ENCODE assay signal across 8 cellular contexts in the genomic region with DNA sequence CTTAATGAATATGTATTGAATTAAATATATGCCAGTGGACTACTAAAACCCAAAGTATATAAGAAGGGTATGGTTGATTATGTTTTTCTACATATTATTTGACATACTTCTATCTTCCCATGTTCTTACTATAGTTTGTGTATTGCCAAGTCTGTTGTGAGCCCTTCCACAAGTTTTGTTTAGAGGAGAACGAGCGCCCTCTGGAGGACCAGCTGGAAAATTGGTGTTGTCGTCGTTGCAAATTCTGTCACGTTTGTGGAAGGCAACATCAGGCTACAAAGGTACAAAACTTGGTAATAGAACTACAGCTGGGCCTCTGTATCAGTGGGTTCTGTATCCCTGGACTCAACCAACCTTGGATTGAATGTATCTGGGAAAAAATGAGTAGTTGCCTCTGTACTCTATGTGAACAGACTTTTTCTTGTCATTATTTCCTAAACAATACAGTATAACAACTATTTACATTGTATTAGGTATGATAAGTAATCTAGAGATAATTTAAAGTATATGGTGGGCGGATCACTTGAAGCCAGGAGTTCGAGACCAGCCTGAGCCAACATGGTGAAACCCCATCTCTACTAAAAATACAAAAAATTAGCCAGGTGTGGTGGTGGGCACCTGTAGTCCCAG. TPM values are rescaled to one million over a fixed set of nuclear protein-coding genes. Genes with fewer than 3 reads are reported as not detected.
DNase-seq lines count a peak whose midpoint lies in the region; ATAC-seq, FAIRE-seq and TF ChIP-seq lines count a peak whose summit lies in the region.

No MANE protein-coding gene starts in this region.

- H3K4me3 Mint-ChIP-seq in CD4-positive, alpha-beta memory T cell: no peak overlapping the region
- H3K4me3 Mint-ChIP-seq in naive B cell: no peak overlapping the region

- ATAC-seq in naive B cell (ENCODE audit: low read depth in 2 of 2) (peak; percentile 38 to 72), GM18502 (IDR thresholded peaks at IDR 0.05; ENCODE audit: poor library complexity, unreplicated experiment) (no peak)

- H3K9me3 Mint-ChIP-seq in CD4-positive, alpha-beta memory T cell: no peaks in the 10 kb centered on the region
- no peaks in the 10 kb centered on the region for H3K9me3 Mint-ChIP-seq in naive B cell

- H3K9ac ChIP-seq in NT2/D1 (ENCODE audit: insufficient read length, low read depth) (no peak overlapping the region), endothelial cell of umbilical vein (replicated peaks; ENCODE audit: extremely low read depth, insufficient read depth, low read length) (no peak overlapping the region)

- H3K79me2 ChIP-seq in endothelial cell of umbilical vein (ENCODE audit: control insufficient read depth, insufficient read depth, low read length): no peaks in the 10 kb centered on the region

- H3K4me1 Mint-ChIP-seq in CD4-positive, alpha-beta memory T cell: peaks cover 0 to 5% (median 4%) of the 10 kb centered on the region in 4 donors
- peaks cover 0 to 4% (median 0%) of the 10 kb centered on the region in 3 donors for H3K4me1 Mint-ChIP-seq in naive B cell

- no peak for TF ChIP-seq POLR2A in endothelial cell of umbilical vein (IDR thresholded peaks at IDR 0.05; ENCODE audit: low read depth, low read length)

- CTCF ChIA-PET in CD4-positive, alpha-beta memory T cell (lab: Charles Lee; ENCODE audit: partially characterized antibody): interaction anchor here (0.7 to 1.7 kb wide), 25 partner anchors 11 to 527 kb away, joined by 3 to 10 read pairs (median 4); a partner anchor contains a TSS
- CTCF ChIA-PET in endothelial cell of umbilical vein (lab: Charles Lee): interaction anchor here (0.6 to 2.7 kb wide), 26 partner anchors 11 to 290 kb away, joined by 3 to 14 read pairs (median 4); a partner anchor contains a TSS

- no peak overlapping the region for H2AFZ ChIP-seq in endothelial cell of umbilical vein (ENCODE audit: low read depth, low read length)

- H4K20me1 ChIP-seq in endothelial cell of umbilical vein (replicated peaks; ENCODE audit: control insufficient read depth, extremely low read depth, insufficient read depth, low read length): no peaks in the 10 kb centered on the region

- peak; percentile 74 to 76 for TF ChIP-seq CTCF in endothelial cell of umbilical vein (IDR thresholded peaks at IDR 0.05; ENCODE audit: extremely low read depth in 1 of 2, insufficient read depth in 1 of 2, low read depth in 1 of 2, low read length in 2 of 2)

- POLR2A ChIA-PET in CD4-positive, alpha-beta memory T cell (lab: Charles Lee; ENCODE audit: partially characterized antibody): interaction anchor here (0.9 to 1.5 kb wide), 6 partner anchors 44 to 184 kb away, joined by 3 to 6 read pairs (median 4); a partner anchor contains a TSS
- POLR2A ChIA-PET in endothelial cell of umbilical vein (lab: Charles Lee): no interaction called here

- no peaks in the 10 kb centered on the region for H3K9me1 ChIP-seq in endothelial cell of umbilical vein (replicated peaks; ENCODE audit: control insufficient read depth, extremely low read depth, insufficient read depth, low read length)

- peak overlapping the region; percentile 1 to 79 (median 13) for H3K27ac Mint-ChIP-seq in CD4-positive, alpha-beta memory T cell
- H3K27ac Mint-ChIP-seq in naive B cell: peak overlapping the region in 3 of 6 donors; percentile 24 to 39 (median 26)

- intact Hi-C loops in CD4-positive, alpha-beta memory T cell (cut with micrococcal nuclease): loop anchor here (1.0 to 5.0 kb wide), 7 partner anchors 50 to 343 kb away; a partner anchor contains a TSS
- intact Hi-C loops in endothelial cell of umbilical vein (cut with micrococcal nuclease): loop anchor here (1.0 to 5.0 kb wide), 8 partner anchors 52 to 343 kb away; a partner anchor contains a TSS

- H3K36me3 ChIP-seq in CD4-positive, alpha-beta memory T cell (ENCODE audit: insufficient read depth, low read length): peaks cover 62% of the 10 kb centered on the region
- H3K36me3 ChIP-seq in NT2/D1 (ENCODE audit: insufficient read depth, insufficient read length, low read length): peaks cover 83% of the 10 kb centered on the region
- H3K36me3 ChIP-seq in endothelial cell of umbilical vein (ENCODE audit: control insufficient read depth in 2 of 2, extremely low read depth in 1 of 2, insufficient read depth in 2 of 2, low read length in 2 of 2): peaks cover 23 to 37% of the 10 kb centered on the region in 2 experiments

- no peaks in the 10 kb centered on the region for H3K9me3 ChIP-seq in CD4-positive, alpha-beta memory T cell (ENCODE audit: control insufficient read depth in 1 of 2, low read length in 2 of 2)
- H3K9me3 ChIP-seq in NT2/D1 (ENCODE audit: insufficient read depth, low read length): no peaks in the 10 kb centered on the region
- no peaks in the 10 kb centered on the region for H3K9me3 ChIP-seq in endothelial cell of umbilical vein (replicated peaks; ENCODE audit: control insufficient read depth, insufficient read depth, low read length)

- H3K36me3 Mint-ChIP-seq in CD4-positive, alpha-beta memory T cell: peaks cover 41 to 71% of the 10 kb centered on the region in 2 donors
- peaks cover 7 to 13% of the 10 kb centered on the region in 2 donors for H3K36me3 Mint-ChIP-seq in naive B cell

- BruUV-seq in endothelial cell of umbilical vein (replicated peaks; lab: Mats Ljungman, UMichigan): no TSS peak

- H3K4me1 ChIP-seq in CD4-positive, alpha-beta memory T cell (ENCODE audit: insufficient read depth, low read length): no peaks in the 10 kb centered on the region
- H3K4me1 ChIP-seq in NT2/D1 (ENCODE audit: insufficient read depth, insufficient read length) (no peaks in the 10 kb centered on the region), endothelial cell of umbilical vein (ENCODE audit: control insufficient read depth, extremely low read depth, insufficient read depth, low read length) (no peaks in the 10 kb centered on the region)

- dilution Hi-C loops in endothelial cell of umbilical vein (cut with MboI; ENCODE audit: extremely low pct_ligation_motif_present, low sequenced_read_pairs): loop anchor here (25.0 kb wide), 1 partner anchor 101 kb away; no protein-coding TSS in a partner anchor

- H3K4me3 ChIP-seq in CD4-positive, alpha-beta memory T cell (ENCODE audit: low read length in 2 of 2): no peak overlapping the region
- H3K4me3 ChIP-seq in NT2/D1 (ENCODE audit: insufficient read length, low read depth) (no peak overlapping the region), endothelial cell of umbilical vein (replicated peaks in 1 of 3; ENCODE audit: insufficient read depth in 1 of 3, low read depth in 1 of 3, low read length in 3 of 3) (no peak overlapping the region)

- peak; percentile 95 for FAIRE-seq in endothelial cell of umbilical vein (lab: Jason Lieb, UNC)

- no peaks in the 10 kb centered on the region for H3K27me3 Mint-ChIP-seq in CD4-positive, alpha-beta memory T cell
- H3K27me3 Mint-ChIP-seq in naive B cell: no peaks in the 10 kb centered on the region

- peak overlapping the region; percentile 10 for H3K27ac ChIP-seq in CD4-positive, alpha-beta memory T cell (ENCODE audit: low read depth, low read length)
- H3K27ac ChIP-seq in endothelial cell of umbilical vein (ENCODE audit: insufficient read depth, low read depth, low read length): no peak overlapping the region

- H3K27me3 ChIP-seq in CD4-positive, alpha-beta memory T cell (ENCODE audit: insufficient read depth, low read length): no peaks in the 10 kb centered on the region
- no peaks in the 10 kb centered on the region for H3K27me3 ChIP-seq in NT2/D1 (ENCODE audit: insufficient read depth, insufficient read length)
- no peaks in the 10 kb centered on the region for H3K27me3 ChIP-seq in endothelial cell of umbilical vein (ENCODE audit: control insufficient read depth in 2 of 2, insufficient read depth in 2 of 2, low read length in 2 of 2)

- DNase-seq in CD4-positive, alpha-beta memory T cell: peak; percentile 79 to 83 (median 81)
- DNase-seq in HUDEP-2 (lab: John Stamatoyannopoulos, UW; ENCODE audit: unreplicated experiment in 76 of 76) (peak in 62 of 76 experiments; percentile 1 to 80 (median 52)), NT2/D1 (ENCODE audit: low read depth, low spot score) (peak; percentile 60), endothelial cell of umbilical vein (ENCODE audit: low read depth, low spot score) (peak; percentile 80), naive B cell (peak; percentile 67)
- peak; percentile 48 for DNase-seq in activated CD8-positive, alpha-beta memory T cell treated with anti-CD3 and anti-CD28 coated beads, Interleukin-2, amount 50 U/mL, for 24 hours (ENCODE audit: extremely low read depth)
- peak; percentile 28 to 40 for DNase-seq in stimulated activated CD8-positive, alpha-beta memory T cell treated with anti-CD3 and anti-CD28 coated beads, Interleukin-7, amount 100 ng/mL, for 48 hours (ENCODE audit: extremely low read depth in 1 of 2, low read depth in 1 of 2)

- no peak overlapping the region for H3K4me2 ChIP-seq in endothelial cell of umbilical vein (ENCODE audit: insufficient read depth, low read length)

RNA-seq across cellular contexts. Expression of a gene that starts 38.7 kb away (rescaled TPM):
- 1 to 10 TPM; 1.1 to 1.2 TPM for total RNA-seq in CD4-positive, alpha-beta memory T cell
- polyA plus RNA-seq in CD4-positive, alpha-beta memory T cell: under 1 TPM; 0.39 to 0.49 TPM
- total RNA-seq in endothelial cell of umbilical vein: 0.60 and 1.1 TPM in 2 replicates
- polyA plus RNA-seq in endothelial cell of umbilical vein (0.29 TPM in 1 of 2 replicates, not detected in the other), naive B cell (ENCODE audit: low read depth in 6 of 6) (not detected)
- 0.08 TPM in 1 of 2 replicates, not detected in the other for polyA plus RNA-seq in endothelial cell of umbilical vein (2011; cell fraction: cytosol; rRNA removed)
- 0.18 TPM in 1 of 2 replicates, not detected in the other for polyA plus RNA-seq in endothelial cell of umbilical vein (2011; cell fraction: nucleus; rRNA removed)
- polyA plus RNA-seq in endothelial cell of umbilical vein (2012): not detected in 2 replicates
- polyA minus RNA-seq in endothelial cell of umbilical vein: 0.32 TPM in 1 of 2 replicates, not detected in the other
- polyA minus RNA-seq in endothelial cell of umbilical vein (2011; cell fraction: cytosol; rRNA and poly(A)+ RNA removed): not detected
- polyA minus RNA-seq in endothelial cell of umbilical vein (2011; cell fraction: nucleus; rRNA and poly(A)+ RNA removed): 0.72 TPM in 2 replicates

RNA-seq across cellular contexts. Expression of a gene that starts 42.4 kb away (rescaled TPM):
- total RNA-seq in CD4-positive, alpha-beta memory T cell: 10 to 100 TPM; 19.5 to 20.0 TPM
- 10 to 100 TPM; 16.5 to 26.5 TPM for polyA plus RNA-seq in CD4-positive, alpha-beta memory T cell
- total RNA-seq in endothelial cell of umbilical vein: 18.9 and 20.4 TPM in 2 replicates
- polyA plus RNA-seq in endothelial cell of umbilical vein (34.6 and 42.3 TPM in 2 replicates), naive B cell (ENCODE audit: low read depth in 6 of 6) (10 to 100 TPM in 1 of 6 donors, 1 to 10 TPM in 5; 5.1 to 10.1 (median 7.7) TPM)
- polyA plus RNA-seq in endothelial cell of umbilical vein (2011; cell fraction: cytosol; rRNA removed): 24.6 and 29.6 TPM in 2 replicates
- 52.0 and 52.3 TPM in 2 replicates for polyA plus RNA-seq in endothelial cell of umbilical vein (2011; cell fraction: nucleus; rRNA removed)
- polyA plus RNA-seq in endothelial cell of umbilical vein (2012): 15.3 and 19.7 TPM in 2 replicates
- 31.0 and 41.1 TPM in 2 replicates for polyA minus RNA-seq in endothelial cell of umbilical vein
- polyA minus RNA-seq in endothelial cell of umbilical vein (2011; cell fraction: cytosol; rRNA and poly(A)+ RNA removed): not detected
- polyA minus RNA-seq in endothelial cell of umbilical vein (2011; cell fraction: nucleus; rRNA and poly(A)+ RNA removed): 25.1 and 26.5 TPM in 2 replicates

RNA-seq across cellular contexts. Expression of a gene that starts 52.3 kb away (rescaled TPM):
- 100 to 1,000 TPM; 185 to 202 TPM for total RNA-seq in CD4-positive, alpha-beta memory T cell
- polyA plus RNA-seq in CD4-positive, alpha-beta memory T cell: 10 to 100 TPM in 1 of 2 donors, 1 to 10 TPM in 1; 4.6 to 51.9 TPM
- 63.9 and 64.1 TPM in 2 replicates for total RNA-seq in endothelial cell of umbilical vein
- polyA plus RNA-seq in endothelial cell of umbilical vein (21.9 and 23.5 TPM in 2 replicates), naive B cell (ENCODE audit: low read depth in 6 of 6) (10 to 100 TPM in 5 of 6 donors, 1 to 10 TPM in 1; 5.2 to 42.2 (median 17.1) TPM)
- polyA plus RNA-seq in endothelial cell of umbilical vein (2011; cell fraction: cytosol; rRNA removed): 16.1 and 18.4 TPM in 2 replicates
- 77.4 and 94.6 TPM in 2 replicates for polyA plus RNA-seq in endothelial cell of umbilical vein (2011; cell fraction: nucleus; rRNA removed)
- 20.6 and 29.4 TPM in 2 replicates for polyA plus RNA-seq in endothelial cell of umbilical vein (2012)
- 110 and 120 TPM in 2 replicates for polyA minus RNA-seq in endothelial cell of umbilical vein
- 20.4 TPM for polyA minus RNA-seq in endothelial cell of umbilical vein (2011; cell fraction: cytosol; rRNA and poly(A)+ RNA removed)
- polyA minus RNA-seq in endothelial cell of umbilical vein (2011; cell fraction: nucleus; rRNA and poly(A)+ RNA removed): 116 and 144 TPM in 2 replicates
